In the genomic region with DNA sequence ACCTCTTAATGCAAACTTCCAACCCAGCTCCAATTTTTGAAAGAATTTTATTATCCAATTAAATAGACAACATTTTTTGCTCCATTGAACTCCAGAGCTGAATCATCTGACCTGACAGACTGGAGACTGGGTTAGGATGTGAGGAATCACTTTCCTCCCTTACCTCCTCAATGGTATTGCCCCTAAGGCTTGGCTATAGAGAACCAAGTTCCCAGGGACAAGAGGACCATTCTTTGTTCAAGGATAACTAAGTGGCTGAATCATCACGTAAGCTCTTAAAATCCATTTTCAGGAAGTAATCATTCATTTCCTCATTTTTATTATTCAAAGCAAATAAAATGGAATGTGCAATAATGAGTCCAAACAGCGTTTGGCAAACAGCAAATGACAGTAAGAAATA, we compare ENCODE assay signal across 31 cellular contexts.
A peak's percentile ranks its signal among the peaks of the same experiment; 100 is the strongest.
DNase-seq lines count a peak whose midpoint lies in the region; ATAC-seq and TF ChIP-seq lines count a peak whose summit lies in the region.
"Had no signal": no experiment of that assay in that cellular context is flagged by ENCODE, and none has a peak within 500 bp of the region (broad histone marks: within the 10 kb centered on the region; RNA-seq: fewer than 3 reads in every experiment).

No MANE protein-coding gene starts in this region.

- CTCF ChIA-PET in PC-9 (lab: Charles Lee), result interaction anchor here (0.6 kb wide), 1 partner anchor 239 kb away, joined by 3 read pairs; no protein-coding TSS in a partner anchor

- H2AFZ ChIP-seq in PC-9, result no peak overlapping the region
- H2AFZ ChIP-seq: GM23338 had no signal

- no peaks in the 10 kb centered on the region for H3K27me3 ChIP-seq in PC-9 (ENCODE audit: insufficient read depth, low read depth)
- H3K27me3 ChIP-seq: BE2C, ovary, suprapubic skin, uterus had no signal

- H3K4me2 ChIP-seq in PC-9, result peak overlapping the region; percentile 52
- H3K4me2 ChIP-seq: GM23338 had no signal

- H3F3A ChIP-seq in PC-9 (ENCODE audit: insufficient read depth, low read depth), result peaks cover 16% of the 10 kb centered on the region; the same call in 1 of the 2 replicates

- BruUV-seq in PC-9 (replicated peaks; lab: Mats Ljungman, UMichigan), result no TSS peak

- POLR2A ChIA-PET in PC-9 (lab: Charles Lee; ENCODE audit: unreplicated experiment), result no interaction called here

- no peak for TF ChIP-seq CTCF in PC-9 (conservative IDR thresholded peaks at IDR 0.05)

- no peak overlapping the region for H3K4me3 ChIP-seq in PC-9
- H3K4me3 ChIP-seq: esophagus squamous epithelium, gastroesophageal sphincter, GM23338, mucosa of descending colon, ovary, suprapubic skin, uterus had no signal

- H3K79me2 ChIP-seq in PC-9 (ENCODE audit: low read depth), result no peaks in the 10 kb centered on the region

- no peaks in the 10 kb centered on the region for H3K36me3 ChIP-seq in PC-9 (ENCODE audit: low read depth)
- H3K36me3 ChIP-seq: BE2C, esophagus squamous epithelium, gastroesophageal sphincter, ovary, suprapubic skin, uterus had no signal

- H4K20me1 ChIP-seq in PC-9 (ENCODE audit: insufficient read depth), result no peaks in the 10 kb centered on the region

- H3K4me1 ChIP-seq in PC-9 (replicated peaks; ENCODE audit: insufficient read depth), result peaks cover 41% of the 10 kb centered on the region
- H3K4me1 ChIP-seq: BE2C, gastroesophageal sphincter, suprapubic skin, uterus had no signal

- DNase-seq in A172 (ENCODE audit: low spot score), result peak; percentile 56
- peak; percentile 39 for DNase-seq in EL
- peak; percentile 20 to 98 for DNase-seq in PC-9
- DNase-seq in dermis blood vessel endothelial cell, result peak; percentile 10
- DNase-seq in mesenteric fat pad (ENCODE audit: low spot score), result no peak
- no peak for DNase-seq in HuH-7 (ENCODE audit: low spot score)
- DNase-seq in GOT3 (lab: John Stamatoyannopoulos, UW), result no peak
- DNase-seq: activated CD4-positive, alpha-beta T cell treated with anti-CD3 and anti-CD28 coated beads for 48 hours; activated gamma-delta T cell treated with Interleukin-2 at 50 U/mL for 16 hours; activated T-cell treated with anti-CD3 and anti-CD28 coated beads, Interleukin-2, amount 50 U/mL, for 24 hours; BE2C; COR-L47; effector memory CD4-positive, alpha-beta T cell; esophagus squamous epithelium; hypothalamus; KG1; mucosa of descending colon; NCI-H1092; NCI-H1930; NCI-H226; NCI-H748 treated with DMSO at 0.1 percent for 48 hours; nephron progenitor cell; ovary; stimulated activated CD4-positive, alpha-beta T cell treated with anti-CD3 and anti-CD28 coated beads, Interleukin-4, amount 100 ng/mL, for 1 hour; T-helper 2 cell; uterus had no signal

- no peaks in the 10 kb centered on the region for H3K9me3 ChIP-seq in PC-9 (ENCODE audit: insufficient read depth, low read depth)
- H3K9me3 ChIP-seq: BE2C, esophagus squamous epithelium, gastroesophageal sphincter, mucosa of descending colon, ovary, suprapubic skin, uterus had no signal

- no peaks in the 10 kb centered on the region for H3K9me2 ChIP-seq in PC-9 (ENCODE audit: insufficient read depth)

- H3K27ac ChIP-seq in PC-9, result peak overlapping the region; percentile 96
- H3K27ac ChIP-seq: esophagus squamous epithelium, gastroesophageal sphincter, ovary, suprapubic skin, uterus had no signal

- intact Hi-C loops in PC-9 (cut with micrococcal nuclease; ENCODE audit: unreplicated experiment), result no loop called here

- ATAC-seq in GM21381 (IDR thresholded peaks at IDR 0.05; ENCODE audit: unreplicated experiment), result no peak
- ATAC-seq: gastroesophageal sphincter; GM23338; mucosa of descending colon; stimulated activated memory B cell treated with anti-CD40 and anti-IgM and Interleukin-4, amounts not matched to agents 10 μg/mL and 1 μg/mL and 100 μg/mL, for 72 hours had no signal

Comparison
In these comparisons a context has a peak if more than half of its experiments do, and no peak if none do; other contexts are left out.
1. DNase-seq: peak in A172 (single experiment), EL (single experiment), PC-9 (2 of 2) and dermis blood vessel endothelial cell (single experiment); none in mesenteric fat pad (single experiment), HuH-7 (single experiment) and GOT3 (single experiment).